In genomic region chr13:98103942-98104880, GRCh38 we compare ENCODE assay signal across 13 cellular contexts. TPM values are rescaled to one million over a fixed set of nuclear protein-coding genes. Genes with fewer than 3 reads are reported as not detected.
DNase-seq lines count a peak whose midpoint lies in the region; ATAC-seq and TF ChIP-seq lines count a peak whose summit lies in the region.
"Had no signal": no experiment of that assay in that cellular context is flagged by ENCODE, and none has a peak within 500 bp of the region (broad histone marks: within the 10 kb centered on the region; RNA-seq: fewer than 3 reads in every experiment).

No MANE protein-coding gene starts in this region.

- H4K20me1 ChIP-seq in HCT116 (ENCODE audit: insufficient read depth): no peaks in the 10 kb centered on the region

- DNase-seq in HCT116 (ENCODE audit: low read depth, low spot score) (no peak), foreskin keratinocyte (peak in 1 of 2 donors; percentile 25), HPDE6-E6E7 (ENCODE audit: extremely low spot score) (no peak), DMS153 (lab: John Stamatoyannopoulos, UW) (no peak), HK-2 (ENCODE audit: unreplicated experiment) (no peak)
- no peak for DNase-seq in naive thymus-derived CD4-positive, alpha-beta T cell
- DNase-seq: MG63; stimulated activated CD4-positive, alpha-beta T cell treated with anti-CD3 and anti-CD28 coated beads, Interleukin-1b, Interleukin-23, amount 100 ng/mL, for 48 hours had no signal

- intact Hi-C loops in HCT116 (cut with micrococcal nuclease): no loop called here
- intact Hi-C loops in naive thymus-derived CD4-positive, alpha-beta T cell (cut with micrococcal nuclease): no loop called here

- no peaks in the 10 kb centered on the region for H3K9me2 ChIP-seq in HCT116 (ENCODE audit: insufficient read depth)

- H3K4me1 ChIP-seq in HCT116 (ENCODE audit: control insufficient read depth in 1 of 2, insufficient read depth in 2 of 2, low read length in 2 of 2) (no peaks in the 10 kb centered on the region), foreskin keratinocyte (no peaks in the 10 kb centered on the region)
- no peaks in the 10 kb centered on the region for H3K4me1 ChIP-seq in naive thymus-derived CD4-positive, alpha-beta T cell (ENCODE audit: control insufficient read depth in 2 of 2, insufficient read depth in 2 of 2, low read length in 2 of 2)

- TF ChIP-seq CTCF in 22Rv1 (IDR thresholded peaks at IDR 0.05): peak; percentile 30; the same call in 1 of the 2 replicates
- peak; percentile 18 to 51 (median 40); a peak in 4 of 6 replicates for TF ChIP-seq CTCF in HCT116 (IDR thresholded peaks at IDR 0.05 in 2 of 3, conservative IDR thresholded peaks at IDR 0.05 in 1 of 3; ENCODE audit: borderline replicate concordance in 1 of 3, insufficient read depth in 1 of 3, low read depth in 2 of 3, low read length in 2 of 3)
- TF ChIP-seq CTCF in foreskin keratinocyte (conservative IDR thresholded peaks at IDR 0.05): peak; percentile 54

- H3K27me3 ChIP-seq in HCT116 (ENCODE audit: insufficient read depth, low read length): no peaks in the 10 kb centered on the region
- no peaks in the 10 kb centered on the region for H3K27me3 ChIP-seq in foreskin keratinocyte
- no peaks in the 10 kb centered on the region for H3K27me3 ChIP-seq in naive thymus-derived CD4-positive, alpha-beta T cell (ENCODE audit: control insufficient read depth in 2 of 2, insufficient read depth in 2 of 2, low read length in 2 of 2)
- H3K27me3 ChIP-seq: MG63, neutrophil had no signal

- peaks cover 0 to 9% (median 0%) of the 10 kb centered on the region in 11 donors for H3K9me3 Mint-ChIP-seq in naive thymus-derived CD4-positive, alpha-beta T cell
- H3K9me3 Mint-ChIP-seq: stimulated activated naive CD8-positive, alpha-beta T cell treated with anti-CD3 and anti-CD28 coated beads, Interleukin-15, Interleukin-2, amounts not matched to agents 100 ng/mL and 50 ng/mL, for 24 hours had no signal

- no peak overlapping the region for H3K4me2 ChIP-seq in HCT116 (ENCODE audit: low read length)

- no peaks in the 10 kb centered on the region for H3K36me3 Mint-ChIP-seq in naive thymus-derived CD4-positive, alpha-beta T cell

- H3K79me2 ChIP-seq in HCT116 (ENCODE audit: insufficient read depth, low read length): no peaks in the 10 kb centered on the region

- no peak for TF ChIP-seq POLR2A in HCT116 (IDR thresholded peaks at IDR 0.05; ENCODE audit: borderline replicate concordance, extremely low read depth, insufficient read depth, insufficient read length)

- no peak overlapping the region for H3K4me3 ChIP-seq in HCT116 (replicated peaks in 1 of 2; ENCODE audit: low read depth in 1 of 2, low read length in 2 of 2)
- H3K4me3 ChIP-seq in naive thymus-derived CD4-positive, alpha-beta T cell (ENCODE audit: low read length): no peak overlapping the region
- H3K4me3 ChIP-seq: MG63 had no signal

- RAD21 ChIA-PET in HCT116 (lab: Charles Lee; ENCODE audit: low non-redundant PET in 1 of 2, low total read pairs in 2 of 2, uncharacterized antibody in 2 of 2, unreplicated experiment in 2 of 2): no interaction called here

- H3K9me3 ChIP-seq in HCT116 (ENCODE audit: control insufficient read depth in 1 of 2, insufficient read depth in 1 of 2, low read depth in 1 of 2, low read length in 2 of 2): no peaks in the 10 kb centered on the region; a peak in 1 of 4 replicates
- H3K9me3 ChIP-seq in naive thymus-derived CD4-positive, alpha-beta T cell (ENCODE audit: control insufficient read depth in 2 of 3, low read length in 3 of 3): no peaks in the 10 kb centered on the region
- H3K9me3 ChIP-seq: MG63, neutrophil had no signal

- H3K27ac ChIP-seq in 22Rv1 (no peak overlapping the region), HCT116 (ENCODE audit: low read depth, low read length) (no peak overlapping the region), foreskin keratinocyte (no peak overlapping the region)
- H3K27ac ChIP-seq in naive thymus-derived CD4-positive, alpha-beta T cell (ENCODE audit: low read depth, low read length): no peak overlapping the region
- H3K27ac ChIP-seq: neutrophil had no signal

- H3K27me3 Mint-ChIP-seq in naive thymus-derived CD4-positive, alpha-beta T cell: peaks cover 0 to 9% (median 0%) of the 10 kb centered on the region in 5 donors
- H3K27me3 Mint-ChIP-seq: B cell; stimulated activated naive CD8-positive, alpha-beta T cell treated with anti-CD3 and anti-CD28 coated beads, Interleukin-15, Interleukin-2, amounts not matched to agents 100 ng/mL and 50 ng/mL, for 24 hours had no signal

- no TSS peak for BruUV-seq in HCT116 (replicated peaks; lab: Mats Ljungman, UMichigan)

- POLR2A ChIA-PET in HCT116 (lab: Charles Lee): no interaction called here
- POLR2A ChIA-PET in naive thymus-derived CD4-positive, alpha-beta T cell (lab: Charles Lee): no interaction called here

- no peak overlapping the region for H3K4me3 Mint-ChIP-seq in naive thymus-derived CD4-positive, alpha-beta T cell
- H3K4me3 Mint-ChIP-seq: B cell; stimulated activated naive CD8-positive, alpha-beta T cell treated with anti-CD3 and anti-CD28 coated beads, Interleukin-15, Interleukin-2, amounts not matched to agents 100 ng/mL and 50 ng/mL, for 24 hours had no signal

- no peak overlapping the region for H2AFZ ChIP-seq in HCT116 (ENCODE audit: low read depth, low read length, poor library complexity, severe bottlenecking)

- H3K9ac ChIP-seq in HCT116 (ENCODE audit: low read length): no peak overlapping the region

- CTCF ChIA-PET in HCT116 (lab: Charles Lee): no interaction called here
- CTCF ChIA-PET in naive thymus-derived CD4-positive, alpha-beta T cell (lab: Charles Lee): no interaction called here

- TF ChIP-seq RAD21 in HCT116 (IDR thresholded peaks at IDR 0.05; ENCODE audit: low read depth): peak; percentile 38

- no peak overlapping the region for H3K27ac Mint-ChIP-seq in naive thymus-derived CD4-positive, alpha-beta T cell
- H3K27ac Mint-ChIP-seq: B cell; stimulated activated naive CD8-positive, alpha-beta T cell treated with anti-CD3 and anti-CD28 coated beads, Interleukin-15, Interleukin-2, amounts not matched to agents 100 ng/mL and 50 ng/mL, for 24 hours had no signal

- H3K4me1 Mint-ChIP-seq in naive thymus-derived CD4-positive, alpha-beta T cell: no peaks in the 10 kb centered on the region
- H3K4me1 Mint-ChIP-seq: B cell had no signal

- peak; percentile 84 for ATAC-seq in HCT116
- ATAC-seq in SK-N-SH treated with all-trans-retinoic acid at 6 μM for 48 hours: peak; percentile 49; the same call in 1 of the 3 replicates
- peak; percentile 59 for ATAC-seq in foreskin keratinocyte
- ATAC-seq in naive thymus-derived CD4-positive, alpha-beta T cell: no peak

- no peaks in the 10 kb centered on the region for H3K36me3 ChIP-seq in HCT116 (ENCODE audit: control insufficient read depth in 1 of 2, insufficient read depth in 2 of 2, low read length in 2 of 2)
- H3K36me3 ChIP-seq in naive thymus-derived CD4-positive, alpha-beta T cell (ENCODE audit: control insufficient read depth in 2 of 3, insufficient read depth in 3 of 3, low read length in 3 of 3): no peaks in the 10 kb centered on the region
- H3K36me3 ChIP-seq: MG63, neutrophil had no signal

TF ChIP-seq in HCT116, 20 proteins besides CTCF, POLR2A, EP300 and RAD21 (continues in another document):
- TF ChIP-seq ATF3 (IDR thresholded peaks at IDR 0.05) (no peak), ELF1 (IDR thresholded peaks at IDR 0.05; ENCODE audit: borderline replicate concordance, low read depth) (no peak), ZFX (IDR thresholded peaks at IDR 0.05) (no peak), CBX3 (IDR thresholded peaks at IDR 0.05; ENCODE audit: low read depth) (no peak)

TF ChIP-seq in SK-N-SH treated with all-trans-retinoic acid at 6 μM for 48 hours, 23 proteins besides CTCF, POLR2A, EP300 and RAD21 (continues in another document):
- TF ChIP-seq ZC3H10 (CRISPR knock-in tag; IDR thresholded peaks at IDR 0.05) (no peak), POU6F1 (CRISPR knock-in tag; IDR thresholded peaks at IDR 0.05; ENCODE audit: borderline replicate concordance, low read depth) (no peak), ZNF565 (CRISPR knock-in tag; conservative IDR thresholded peaks at IDR 0.05; ENCODE audit: low read depth) (no peak), TCF4 (CRISPR knock-in tag; IDR thresholded peaks at IDR 0.05; ENCODE audit: borderline replicate concordance) (no peak), ZFP3 (CRISPR knock-in tag; IDR thresholded peaks at IDR 0.05) (no peak), ZNF70 (CRISPR knock-in tag; IDR thresholded peaks at IDR 0.05) (no peak), CREB5 (CRISPR knock-in tag; IDR thresholded peaks at IDR 0.05; ENCODE audit: low read depth) (no peak)

RNA-seq across cellular contexts. Expression of gene FARP1, which starts 38.7 kb away (rescaled TPM):
- 30.5 TPM for total RNA-seq in HCT116 (2021; ENCODE audit: unreplicated experiment)
- 20.4 and 22.2 TPM in 2 replicates for polyA plus RNA-seq in HCT116 (2012)
- total RNA-seq in foreskin keratinocyte: 21.5 and 25.0 TPM in 2 replicates
- 17.0 and 21.0 TPM in 2 replicates for polyA plus RNA-seq in foreskin keratinocyte
- total RNA-seq in naive thymus-derived CD4-positive, alpha-beta T cell: 1 to 10 TPM in 1 of 5 experiments, under 1 TPM in 4; 0.19 to 1.1 (median 0.61) TPM
- under 1 TPM; 0.36 to 0.60 TPM for polyA plus RNA-seq in naive thymus-derived CD4-positive, alpha-beta T cell

Comparison
In these comparisons a context has a peak if more than half of its experiments do, and no peak if none do; other contexts are left out.
1. RNA of gene FARP1, which starts 38.7 kb away (total RNA-seq): 30.5 TPM in HCT116 (single experiment) and 21.5 to 25.0 TPM in foreskin keratinocyte; 0.19 to 1.1 TPM in naive thymus-derived CD4-positive, alpha-beta T cell; every median in the first group is over 10 times any median in the second.
2. Peak in every context shown above with its lines, with median percentiles within 50 percentile points of each other: CTCF ChIP-seq.